ENCODE assay signal across 10 cellular contexts in genomic region chr3:42101048-42101447, GRCh38. TPM values are rescaled to one million over a fixed set of nuclear protein-coding genes. Genes with fewer than 3 reads are reported as not detected.
DNase-seq lines count a peak whose midpoint lies in the region; ATAC-seq, FAIRE-seq and TF ChIP-seq lines count a peak whose summit lies in the region.
"Had no signal": no experiment of that assay in that cellular context is flagged by ENCODE, and none has a peak within 500 bp of the region (broad histone marks: within the 10 kb centered on the region; RNA-seq: fewer than 3 reads in every experiment).

No MANE protein-coding gene starts in this region.

- intact Hi-C loops in HepG2 (cut with micrococcal nuclease; ENCODE audit: unreplicated experiment): no loop called here

- TF ChIP-seq POLR2A in HepG2 (IDR thresholded peaks at IDR 0.05; ENCODE audit: insufficient read depth in 1 of 2, low read depth in 2 of 2, low read length in 2 of 2): no peak

- CTCF ChIA-PET in HepG2 (lab: Yijun Ruan, JAX; ENCODE audit: low intra/inter-chr PET ratio, low total read pairs): no interaction called here

- no peak overlapping the region for H3K4me2 ChIP-seq in HepG2 (ENCODE audit: low read depth, low read length)

- H3K27me3 ChIP-seq in HepG2 (ENCODE audit: control insufficient read depth in 1 of 2, insufficient read depth in 2 of 2, low read length in 2 of 2): no peaks in the 10 kb centered on the region
- H3K27me3 ChIP-seq in subcutaneous abdominal adipose tissue (ENCODE audit: control insufficient read depth in 5 of 5, insufficient read depth in 4 of 5, low read length in 5 of 5): no peaks in the 10 kb centered on the region
- H3K27me3 ChIP-seq: testis had no signal

- TF ChIP-seq EP300 in HepG2 (IDR thresholded peaks at IDR 0.05; ENCODE audit: low read depth in 2 of 2, low read length in 2 of 2): no peak
- TF ChIP-seq EP300 in HepG2 (CRISPR knock-in tag; IDR thresholded peaks at IDR 0.05; ENCODE audit: borderline replicate concordance): no peak

- FAIRE-seq in HepG2 (lab: Jason Lieb, UNC): no peak

- H3K9ac ChIP-seq in HepG2 (ENCODE audit: insufficient read depth, low read depth, low read length) (no peak overlapping the region), subcutaneous abdominal adipose tissue (ENCODE audit: low read length in 5 of 5) (peak overlapping the region in 2 of 5 donors; percentile 7 to 32)

- DNase-seq in HT1080 (ENCODE audit: low read depth) (peak; percentile 37), choroid plexus epithelial cell (ENCODE audit: low read depth) (peak; percentile 81), HepG2 (ENCODE audit: low spot score) (peak; percentile 51), NCI-H82 treated with DMSO at 0.1 percent for 48 hours (lab: John Stamatoyannopoulos, UW; ENCODE audit: unreplicated experiment) (no peak), KG1 (lab: John Stamatoyannopoulos, UW) (no peak), NCI-H226 (no peak), GM19238 (ENCODE audit: insufficient read length, low spot score) (no peak)
- DNase-seq: NCI-H2081 treated with DMSO at 0.1 percent for 48 hours, testis had no signal

- peak overlapping the region; percentile 3 for H3K27ac ChIP-seq in HepG2 (ENCODE audit: extremely low read length, insufficient read depth, low read length)
- H3K27ac ChIP-seq in subcutaneous abdominal adipose tissue (ENCODE audit: low read depth, low read length): peak overlapping the region; percentile 92

- no peak for TF ChIP-seq RAD21 in HepG2 (CRISPR knock-in tag; IDR thresholded peaks at IDR 0.05)

- POLR2A ChIA-PET in HepG2 (lab: Yijun Ruan, JAX): interaction anchor here (0.5 to 1.9 kb wide), 3 partner anchors 29 to 409 kb away, joined by 4 to 7 read pairs (median 4); no protein-coding TSS in a partner anchor

- H2AFZ ChIP-seq in HepG2 (ENCODE audit: low read length): no peak overlapping the region

- TF ChIP-seq CTCF in choroid plexus epithelial cell (conservative IDR thresholded peaks at IDR 0.05; ENCODE audit: low read depth, low read length) (no peak), HepG2 (CRISPR knock-in tag; IDR thresholded peaks at IDR 0.05) (no peak)

- H3K36me3 ChIP-seq in HepG2 (replicated peaks in 1 of 2; ENCODE audit: control insufficient read depth in 1 of 2, insufficient read depth in 2 of 2, low read length in 2 of 2) (peaks cover 2 to 3% of the 10 kb centered on the region in 2 experiments; a peak in 4 of 5 replicates), subcutaneous abdominal adipose tissue (ENCODE audit: control insufficient read depth in 5 of 5, insufficient read depth in 5 of 5, low read length in 5 of 5) (peaks cover 0 to 11% (median 3%) of the 10 kb centered on the region in 5 donors)

- peak; percentile 39 for ATAC-seq in HepG2

- BruUV-seq in HepG2 (replicated peaks; lab: Mats Ljungman, UMichigan): no TSS peak

- no peaks in the 10 kb centered on the region for H3K79me2 ChIP-seq in HepG2 (ENCODE audit: insufficient read depth, low read length)

- H3K9me3 ChIP-seq in HepG2 (ENCODE audit: low read length) (no peaks in the 10 kb centered on the region), subcutaneous abdominal adipose tissue (ENCODE audit: control insufficient read depth in 5 of 5, low read length in 5 of 5) (no peaks in the 10 kb centered on the region)
- H3K9me3 ChIP-seq: testis had no signal

- in situ Hi-C loops in HepG2 (cut with HindIII; ENCODE audit: extremely low pct_ligation_motif_present, low pct_unique_long_range_greater_than_20kb): loop anchor here (25.0 kb wide), 1 partner anchor 336 kb away; no protein-coding TSS in a partner anchor

- 85% methylated on average over 4 of the region's 4 CpGs for WGBS in HepG2 (ENCODE audit: low lambda C conversion rate)

- H4K20me1 ChIP-seq in HepG2 (ENCODE audit: insufficient read depth, low read length): no peaks in the 10 kb centered on the region

- H3K4me3 ChIP-seq in choroid plexus epithelial cell (ENCODE audit: low read depth, low read length) (no peak overlapping the region), HepG2 (replicated peaks in 1 of 3; ENCODE audit: insufficient read depth in 1 of 3, low read depth in 2 of 3, low read length in 3 of 3) (no peak overlapping the region), subcutaneous abdominal adipose tissue (ENCODE audit: low read depth in 1 of 5, low read length in 5 of 5) (no peak overlapping the region)
- H3K4me3 ChIP-seq: testis had no signal

- H3K4me1 ChIP-seq in HepG2 (ENCODE audit: insufficient read depth, low read length): peaks cover 29% of the 10 kb centered on the region
- peaks cover 11 to 67% (median 50%) of the 10 kb centered on the region in 5 donors for H3K4me1 ChIP-seq in subcutaneous abdominal adipose tissue (ENCODE audit: control insufficient read depth in 5 of 5, insufficient read depth in 5 of 5, low read length in 5 of 5)

TF ChIP-seq in HepG2, 621 proteins besides CTCF, POLR2A, EP300 and RAD21:
- TF ChIP-seq SRF (IDR thresholded peaks at IDR 0.05; ENCODE audit: low read depth, low read length) (peak; percentile 86), CEBPB (IDR thresholded peaks at IDR 0.05; ENCODE audit: borderline replicate concordance, low read depth, low read length) (peak; percentile 93), POLR2AphosphoS2 (IDR thresholded peaks at IDR 0.05; ENCODE audit: low read depth, low read length) (no peak), DNMT3B (CRISPR knock-in tag; conservative IDR thresholded peaks at IDR 0.05) (0 out of 2 replicates have a peak, but pooled peaks have one; percentile 47), CEBPG (CRISPR knock-in tag; IDR thresholded peaks at IDR 0.05) (peak; percentile 85)

RNA-seq across cellular contexts. Expression of gene TRAK1, which starts 9.9 kb away (rescaled TPM):
- total RNA-seq in HT1080 (2014; rRNA removed; shearing (Covaris generic)): 21.7 and 29.4 TPM in 2 replicates
- 23.4 and 27.8 TPM in 2 replicates for polyA plus RNA-seq in HT1080 (2015; cell fraction: cytosol; rRNA removed)
- 29.1 and 32.7 TPM in 2 replicates for polyA plus RNA-seq in HT1080 (2015; cell fraction: nucleus; rRNA removed)
- 20.5 and 22.8 TPM in 2 replicates for total RNA-seq in HepG2 (2016; rRNA removed; fragmentation: Illumina TruSeq; extraction: Trizol)
- total RNA-seq in HepG2 (2016; cell fraction: cytosol; rRNA removed; fragmentation: Illumina TruSeq; extraction: Trizol; ENCODE audit: low read depth): 7.0 and 7.4 TPM in 2 replicates
- 18.0 and 21.4 TPM in 2 replicates for total RNA-seq in HepG2 (2016; cell fraction: insoluble cytoplasmic fraction; rRNA removed; fragmentation: Illumina TruSeq; extraction: Trizol)
- 20.7 and 21.5 TPM in 2 replicates for total RNA-seq in HepG2 (2016; cell fraction: membrane; rRNA removed; fragmentation: Illumina TruSeq; extraction: Trizol)
- total RNA-seq in HepG2 (2016; cell fraction: nucleus; rRNA removed; fragmentation: Illumina TruSeq; extraction: Trizol): 26.3 and 30.0 TPM in 2 replicates
- 40.8 and 46.6 TPM in 2 replicates for polyA plus RNA-seq in HepG2 (2011; rRNA removed)
- 29.8 and 35.8 TPM in 2 replicates for polyA plus RNA-seq in HepG2 (2011; cell fraction: cytosol; rRNA removed)
- 63.9 and 75.8 TPM in 2 replicates for polyA plus RNA-seq in HepG2 (2011; cell fraction: nucleus; rRNA removed)
- polyA plus RNA-seq in HepG2 (2012): 21.6 and 24.2 TPM in 2 replicates
- polyA plus RNA-seq in HepG2 (2016; cell fraction: cytosol; fragmentation: Illumina TruSeq; extraction: Trizol; ENCODE audit: low read depth): 3.6 and 5.4 TPM in 2 replicates
- polyA plus RNA-seq in HepG2 (2016; cell fraction: insoluble cytoplasmic fraction; fragmentation: Illumina TruSeq; extraction: Trizol; ENCODE audit: low read depth): 16.6 and 20.2 TPM in 2 replicates
- 11.6 and 12.7 TPM in 2 replicates for polyA plus RNA-seq in HepG2 (2016; cell fraction: membrane; fragmentation: Illumina TruSeq; extraction: Trizol; ENCODE audit: low read depth)
- polyA plus RNA-seq in HepG2 (2016; cell fraction: nucleus; fragmentation: Illumina TruSeq; extraction: Trizol; ENCODE audit: insufficient read depth, low read depth): 39.7 and 45.7 TPM in 2 replicates
- 22.1 and 65.6 TPM in 2 replicates for polyA minus RNA-seq in HepG2 (2011; rRNA and poly(A)+ RNA removed; ENCODE audit: low replicate concordance)
- polyA minus RNA-seq in HepG2 (2011; cell fraction: cytosol; rRNA and poly(A)+ RNA removed): 39.4 and 40.2 TPM in 2 replicates
- 71.6 and 79.1 TPM in 2 replicates for polyA minus RNA-seq in HepG2 (2011; cell fraction: nucleus; rRNA and poly(A)+ RNA removed)

Comparison
In these comparisons a context has a peak if more than half of its experiments do, and no peak if none do; other contexts are left out.
1. DNase-seq: peak in HT1080 (single experiment), choroid plexus epithelial cell (single experiment) and HepG2 (single experiment); none in NCI-H82 treated with DMSO at 0.1 percent for 48 hours (single experiment), KG1 (single experiment), NCI-H226 (single experiment) and GM19238 (single experiment).